1 cellular context compared by ENCODE assay signal in the genomic region with DNA sequence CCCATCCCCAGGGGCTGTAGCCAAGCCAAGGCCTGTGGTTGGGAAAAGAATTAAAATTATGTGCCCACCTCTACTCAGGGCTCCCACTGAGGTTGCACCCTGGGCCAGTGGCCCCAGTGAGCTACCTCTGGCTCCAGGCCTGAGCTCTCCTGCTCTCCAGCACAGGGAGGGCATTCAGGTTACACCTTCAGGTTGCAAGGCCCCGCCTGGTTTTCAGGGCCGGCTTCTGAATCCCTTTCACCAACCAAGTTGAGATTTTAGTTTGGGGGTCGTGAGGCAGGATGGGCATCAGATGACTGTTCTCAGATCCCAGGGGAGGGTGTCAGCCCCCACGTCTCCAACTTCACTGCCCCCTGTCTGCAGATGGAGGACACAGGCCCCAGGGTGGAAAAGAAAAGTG.
TF ChIP-seq lines count a peak whose summit lies in the region.

No MANE protein-coding gene starts in this region.

TF ChIP-seq in HCT116, 20 proteins besides CTCF, POLR2A, EP300 and RAD21 (continued from another document):
- TF ChIP-seq ZNF274 (IDR thresholded peaks at IDR 0.05; ENCODE audit: low read depth, low read length) (no peak), SP1 (IDR thresholded peaks at IDR 0.05; ENCODE audit: low read depth) (no peak), ATF3 (IDR thresholded peaks at IDR 0.05) (no peak), POLR2AphosphoS5 (IDR thresholded peaks at IDR 0.05; ENCODE audit: low read depth, low read length) (no peak), YY1 (IDR thresholded peaks at IDR 0.05; ENCODE audit: extremely low read depth, insufficient replicate concordance, low read depth, low read length) (no peak), EZH2phosphoT487 (IDR thresholded peaks at IDR 0.05; ENCODE audit: borderline replicate concordance) (no peak), FOSL1 (IDR thresholded peaks at IDR 0.05; ENCODE audit: low read depth) (no peak), REST (IDR thresholded peaks at IDR 0.05; ENCODE audit: low read depth) (no peak)
- TF ChIP-seq, protein P1, sequence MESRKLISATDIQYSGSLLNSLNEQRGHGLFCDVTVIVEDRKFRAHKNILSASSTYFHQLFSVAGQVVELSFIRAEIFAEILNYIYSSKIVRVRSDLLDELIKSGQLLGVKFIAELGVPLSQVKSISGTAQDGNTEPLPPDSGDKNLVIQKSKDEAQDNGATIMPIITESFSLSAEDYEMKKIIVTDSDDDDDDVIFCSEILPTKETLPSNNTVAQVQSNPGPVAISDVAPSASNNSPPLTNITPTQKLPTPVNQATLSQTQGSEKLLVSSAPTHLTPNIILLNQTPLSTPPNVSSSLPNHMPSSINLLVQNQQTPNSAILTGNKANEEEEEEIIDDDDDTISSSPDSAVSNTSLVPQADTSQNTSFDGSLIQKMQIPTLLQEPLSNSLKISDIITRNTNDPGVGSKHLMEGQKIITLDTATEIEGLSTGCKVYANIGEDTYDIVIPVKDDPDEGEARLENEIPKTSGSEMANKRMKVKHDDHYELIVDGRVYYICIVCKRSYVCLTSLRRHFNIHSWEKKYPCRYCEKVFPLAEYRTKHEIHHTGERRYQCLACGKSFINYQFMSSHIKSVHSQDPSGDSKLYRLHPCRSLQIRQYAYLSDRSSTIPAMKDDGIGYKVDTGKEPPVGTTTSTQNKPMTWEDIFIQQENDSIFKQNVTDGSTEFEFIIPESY (IDR thresholded peaks at IDR 0.05; ENCODE audit: extremely low read depth, insufficient replicate concordance, low read length): no peak
